9 cellular contexts compared by ENCODE assay signal in the genomic region with DNA sequence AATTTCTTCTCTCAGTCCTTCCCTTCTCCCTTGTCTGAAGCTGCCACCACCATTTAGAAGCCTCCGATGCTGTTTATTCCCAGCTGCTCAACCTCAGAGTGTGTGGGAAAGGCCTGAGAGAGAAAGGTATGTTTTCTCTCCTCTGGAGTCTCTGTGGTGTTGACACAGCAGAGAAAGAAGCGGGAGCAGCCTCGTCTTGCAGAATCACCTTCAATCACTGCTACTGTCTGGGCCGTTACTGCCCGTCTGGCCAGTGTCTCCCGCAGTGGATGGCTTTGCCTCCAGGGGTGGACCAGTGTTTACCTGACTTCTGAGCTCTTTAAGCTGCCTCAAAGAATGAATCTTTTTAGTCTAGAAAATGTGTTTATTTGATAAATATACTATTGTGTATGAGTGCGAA.
"Had no signal": no experiment of that assay in that cellular context is flagged by ENCODE, and none has a peak within 500 bp of the region (broad histone marks: within the 10 kb centered on the region; RNA-seq: fewer than 3 reads in every experiment).

No MANE protein-coding gene starts in this region.

- H3K27me3 Mint-ChIP-seq: IgD-negative memory B cell had no signal

- H3K4me2 ChIP-seq: GM23338 had no signal

- H3K27ac Mint-ChIP-seq: GM23338, IgD-negative memory B cell had no signal

- H3K4me1 Mint-ChIP-seq: GM23338, IgD-negative memory B cell had no signal

- ATAC-seq: GM23338, HepG2 had no signal

- H2AFZ ChIP-seq: GM23338 had no signal

- DNase-seq: H9, HCEC 1CT, KBM-7 had no signal

- H3K36me3 Mint-ChIP-seq: IgD-negative memory B cell had no signal

- H3K27ac ChIP-seq: HL-60 had no signal

- FAIRE-seq: H1, H54, HepG2 had no signal

- H3K4me3 ChIP-seq: GM23338 had no signal

- H3K4me3 Mint-ChIP-seq: GM23338, H9, IgD-negative memory B cell had no signal

- H3K9me3 Mint-ChIP-seq: GM23338, IgD-negative memory B cell had no signal
